Comparison of ENCODE assay signal across 9 cellular contexts in genomic region chr12:116381744-116382455, GRCh38.
DNase-seq lines count a peak whose midpoint lies in the region; ATAC-seq, FAIRE-seq and TF ChIP-seq lines count a peak whose summit lies in the region.
"Had no signal": no experiment of that assay in that cellular context is flagged by ENCODE, and none has a peak within 500 bp of the region (broad histone marks: within the 10 kb centered on the region; RNA-seq: fewer than 3 reads in every experiment).

No MANE protein-coding gene starts in this region.

- H3K4me3 ChIP-seq in WI38 (ENCODE audit: low read depth, low read length), result peak overlapping the region; percentile 35
- peak overlapping the region; percentile 49 for H3K4me3 ChIP-seq in skeletal muscle satellite cell (ENCODE audit: low read length)
- no peak overlapping the region for H3K4me3 ChIP-seq in gastroesophageal sphincter

- H3K9me3 ChIP-seq in skeletal muscle satellite cell (replicated peaks; ENCODE audit: low read length) (no peaks in the 10 kb centered on the region), gastroesophageal sphincter (no peaks in the 10 kb centered on the region)

- H3K4me1 ChIP-seq in skeletal muscle satellite cell (ENCODE audit: control insufficient read depth, insufficient read depth, low read length) (peaks cover 48% of the 10 kb centered on the region), gastroesophageal sphincter (peaks cover 0 to 26% (median 19%) of the 10 kb centered on the region in 3 donors)

- peak overlapping the region; percentile 76 for H3K4me2 ChIP-seq in skeletal muscle satellite cell (ENCODE audit: low read length)

- 43 to 54% methylated on average over 3 to 12 of the region's 13 CpGs for WGBS in gastroesophageal sphincter (ENCODE audit: low coverage in 1 of 2), 2 donors

- FAIRE-seq in H54 (lab: Jason Lieb, UNC), result no peak

- TF ChIP-seq CTCF in WI38 (IDR thresholded peaks at IDR 0.05; ENCODE audit: low read depth, low read length) (no peak), gastroesophageal sphincter (IDR thresholded peaks at IDR 0.05) (no peak)

- TF ChIP-seq EP300 in gastroesophageal sphincter (IDR thresholded peaks at IDR 0.05), result no peak

- H3K36me3 ChIP-seq in skeletal muscle satellite cell (ENCODE audit: insufficient read depth, low read length) (no peaks in the 10 kb centered on the region), gastroesophageal sphincter (no peaks in the 10 kb centered on the region)

- DNase-seq in H54 (ENCODE audit: insufficient read length, low spot score) (peak; percentile 73), glomerular visceral epithelial cell (ENCODE audit: extremely low spot score) (peak; percentile 94), pons (ENCODE audit: low spot score) (no peak), ureter (ENCODE audit: low spot score) (no peak)
- DNase-seq in activated CD4-positive, alpha-beta T cell treated with anti-CD3 and anti-CD28 coated beads for 4 hours, result no peak
- DNase-seq: NCI-H2171 treated with DMSO at 0.1 percent for 48 hours had no signal

- H3K27me3 ChIP-seq in skeletal muscle satellite cell (ENCODE audit: control insufficient read depth, insufficient read depth, low read length) (no peaks in the 10 kb centered on the region), gastroesophageal sphincter (no peaks in the 10 kb centered on the region)

- peak overlapping the region in 1 of 4 donors; percentile 44 for H3K27ac ChIP-seq in gastroesophageal sphincter

- H3K9ac ChIP-seq in skeletal muscle satellite cell (ENCODE audit: low read depth, low read length), result peak overlapping the region; percentile 74

- TF ChIP-seq POLR2A in H54 (IDR thresholded peaks at IDR 0.05; ENCODE audit: low read depth, low read length) (no peak; the same call in 1 of the 2 replicates), gastroesophageal sphincter (IDR thresholded peaks at IDR 0.05) (no peak)

- ATAC-seq in gastroesophageal sphincter, result no peak

Comparison
In these comparisons a context has a peak if more than half of its experiments do, and no peak if none do; other contexts are left out.
1. DNase-seq: peak in H54 (single experiment) and glomerular visceral epithelial cell (single experiment); none in pons (single experiment), ureter (single experiment) and activated CD4-positive, alpha-beta T cell treated with anti-CD3 and anti-CD28 coated beads for 4 hours (0 of 2).
2. H3K4me3 ChIP-seq: peak in WI38 (single experiment) and skeletal muscle satellite cell (single experiment); none in gastroesophageal sphincter (0 of 2).